In the genomic region with DNA sequence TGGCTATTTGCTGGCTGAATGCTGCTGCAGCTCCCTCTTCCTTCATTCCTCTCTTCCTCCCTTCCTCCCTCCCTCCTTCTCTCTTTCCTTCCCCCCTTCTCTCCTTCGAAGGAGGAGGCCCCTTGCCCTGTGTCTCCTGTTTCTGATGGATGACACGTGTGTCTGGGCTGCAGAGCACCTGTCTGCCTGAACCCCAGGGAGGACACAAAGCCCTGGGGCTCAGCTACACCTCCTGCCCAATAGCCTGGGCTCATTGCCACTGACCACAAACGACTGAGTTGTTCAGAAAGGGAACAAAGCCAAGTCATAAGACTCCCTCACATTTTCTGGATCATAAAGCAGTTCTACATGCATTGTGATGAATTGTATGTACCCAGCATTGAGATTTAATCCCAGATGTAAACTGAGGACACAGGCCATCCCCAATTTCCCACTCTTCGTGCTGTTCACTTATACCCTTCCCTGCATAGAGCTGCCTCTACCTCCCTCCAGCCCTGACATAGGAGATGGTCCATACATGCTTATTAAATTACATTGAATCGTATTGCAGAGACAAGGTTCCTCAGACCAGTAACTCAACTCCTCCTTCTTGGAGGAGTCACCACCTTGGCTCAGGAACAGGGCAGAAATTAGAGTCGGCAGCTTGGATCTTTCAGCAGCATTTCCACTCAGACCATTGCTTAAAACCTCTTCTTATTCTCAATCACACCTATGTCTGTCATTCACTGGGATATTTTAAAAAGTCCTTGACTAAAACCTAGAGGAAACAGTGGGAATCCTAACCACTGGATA, we compare ENCODE assay signal across 12 cellular contexts. TPM values are rescaled to one million over a fixed set of nuclear protein-coding genes. Genes with fewer than 3 reads are reported as not detected.
DNase-seq lines count a peak whose midpoint lies in the region; ATAC-seq and TF ChIP-seq lines count a peak whose summit lies in the region.
"Had no signal": no experiment of that assay in that cellular context is flagged by ENCODE, and none has a peak within 500 bp of the region (broad histone marks: within the 10 kb centered on the region; RNA-seq: fewer than 3 reads in every experiment).

No MANE protein-coding gene starts in this region.

- no peak overlapping the region for H3K4me3 Mint-ChIP-seq in MCF 10A (ENCODE audit: unreplicated experiment)
- no peak overlapping the region for H3K4me3 Mint-ChIP-seq in naive thymus-derived CD4-positive, alpha-beta T cell

- H3K4me1 ChIP-seq in naive thymus-derived CD4-positive, alpha-beta T cell (ENCODE audit: control insufficient read depth in 2 of 2, insufficient read depth in 2 of 2, low read length in 2 of 2): no peaks in the 10 kb centered on the region

- H3K27ac ChIP-seq in naive thymus-derived CD4-positive, alpha-beta T cell (ENCODE audit: low read depth, low read length): no peak overlapping the region
- H3K27ac ChIP-seq: esophagus squamous epithelium, neutrophil had no signal

- POLR2A ChIA-PET in MCF 10A (lab: Yijun Ruan, JAX): interaction anchor here (0.6 to 1.4 kb wide), 5 partner anchors 14 to 1444 kb away, joined by 3 to 4 read pairs (median 3); no protein-coding TSS in a partner anchor
- POLR2A ChIA-PET in naive thymus-derived CD4-positive, alpha-beta T cell (lab: Charles Lee): no interaction called here

- H3K9me3 Mint-ChIP-seq in MCF 10A (ENCODE audit: unreplicated experiment): no peaks in the 10 kb centered on the region
- H3K9me3 Mint-ChIP-seq in naive thymus-derived CD4-positive, alpha-beta T cell: peaks cover 0 to 1% (median 0%) of the 10 kb centered on the region in 11 donors

- peaks cover 37% of the 10 kb centered on the region for H3K27me3 Mint-ChIP-seq in MCF 10A (ENCODE audit: insufficient read depth, unreplicated experiment)
- H3K27me3 Mint-ChIP-seq in naive thymus-derived CD4-positive, alpha-beta T cell: peaks cover 2 to 27% (median 11%) of the 10 kb centered on the region in 5 donors

- H3K27ac Mint-ChIP-seq in MCF 10A (ENCODE audit: low read depth, unreplicated experiment): no peak overlapping the region
- no peak overlapping the region for H3K27ac Mint-ChIP-seq in naive thymus-derived CD4-positive, alpha-beta T cell

- H3K4me3 ChIP-seq in MG63: no peak overlapping the region
- H3K4me3 ChIP-seq in naive thymus-derived CD4-positive, alpha-beta T cell (ENCODE audit: low read length): no peak overlapping the region
- H3K4me3 ChIP-seq: esophagus squamous epithelium had no signal

- CTCF ChIA-PET in MCF 10A (lab: Yijun Ruan, JAX): interaction anchor here (0.6 to 1.3 kb wide), 4 partner anchors 19 to 1064 kb away, joined by 3 to 4 read pairs (median 4); no protein-coding TSS in a partner anchor
- CTCF ChIA-PET in naive thymus-derived CD4-positive, alpha-beta T cell (lab: Charles Lee): no interaction called here

- H3K4me1 Mint-ChIP-seq in MCF 10A (ENCODE audit: insufficient read depth, unreplicated experiment): peaks cover 14% of the 10 kb centered on the region
- H3K4me1 Mint-ChIP-seq in naive thymus-derived CD4-positive, alpha-beta T cell: peaks cover 0 to 2% (median 0%) of the 10 kb centered on the region in 7 donors

- no peak for TF ChIP-seq CTCF in MCF 10A (IDR thresholded peaks at IDR 0.05; ENCODE audit: unreplicated experiment)

- peak; percentile 87 for DNase-seq in DMS79 (lab: John Stamatoyannopoulos, UW)
- peak; percentile 69 for DNase-seq in MG63
- peak; percentile 89 for DNase-seq in MCF 10A (ENCODE audit: unreplicated experiment)
- peak; percentile 69 for DNase-seq in kidney tubule cell (ENCODE audit: low spot score)
- DNase-seq in activated CD8-positive, alpha-beta memory T cell treated with anti-CD3 and anti-CD28 coated beads, Interleukin-2, amount 50 U/mL, for 48 hours: no peak
- DNase-seq in naive thymus-derived CD4-positive, alpha-beta T cell: no peak
- DNase-seq in NCI-H748 (lab: John Stamatoyannopoulos, UW; ENCODE audit: unreplicated experiment): no peak
- DNase-seq in stimulated activated CD4-positive, alpha-beta T cell treated with anti-CD3 and anti-CD28 coated beads, Interleukin-12 subunit alpha, Interleukin-12 subunit beta, amount 100 ng/mL, for 4 hours: no peak
- DNase-seq: esophagus squamous epithelium, NCI-H187 treated with DMSO at 0.1 percent for 48 hours, T1000 had no signal

- no peaks in the 10 kb centered on the region for H3K36me3 Mint-ChIP-seq in MCF 10A (ENCODE audit: insufficient read depth, unreplicated experiment)
- peaks cover 0 to 3% (median 0%) of the 10 kb centered on the region in 5 donors for H3K36me3 Mint-ChIP-seq in naive thymus-derived CD4-positive, alpha-beta T cell

- BruUV-seq in MCF 10A (replicated peaks; lab: Mats Ljungman, UMichigan): no TSS peak

- H3K27me3 ChIP-seq in MG63: no peaks in the 10 kb centered on the region
- H3K27me3 ChIP-seq in naive thymus-derived CD4-positive, alpha-beta T cell (ENCODE audit: control insufficient read depth in 2 of 2, insufficient read depth in 2 of 2, low read length in 2 of 2): peaks cover 0 to 7% of the 10 kb centered on the region in 2 donors
- H3K27me3 ChIP-seq: esophagus squamous epithelium, neutrophil had no signal

- no peaks in the 10 kb centered on the region for H3K36me3 ChIP-seq in MG63
- no peaks in the 10 kb centered on the region for H3K36me3 ChIP-seq in naive thymus-derived CD4-positive, alpha-beta T cell (ENCODE audit: control insufficient read depth in 2 of 3, insufficient read depth in 3 of 3, low read length in 3 of 3)
- H3K36me3 ChIP-seq: esophagus squamous epithelium, neutrophil had no signal

- no peaks in the 10 kb centered on the region for H3K9me3 ChIP-seq in MG63
- no peaks in the 10 kb centered on the region for H3K9me3 ChIP-seq in naive thymus-derived CD4-positive, alpha-beta T cell (ENCODE audit: control insufficient read depth in 2 of 3, low read length in 3 of 3)
- H3K9me3 ChIP-seq: esophagus squamous epithelium, neutrophil had no signal

- intact Hi-C loops in MCF 10A (cut with micrococcal nuclease): no loop called here
- intact Hi-C loops in naive thymus-derived CD4-positive, alpha-beta T cell (cut with micrococcal nuclease): no loop called here

- no peak for ATAC-seq in naive thymus-derived CD4-positive, alpha-beta T cell

RNA-seq across cellular contexts. Expression of gene CSRP3, which starts 1.2 kb away (rescaled TPM):
- total RNA-seq in MG63 (2014; rRNA removed; shearing (Covaris generic); ENCODE audit: low replicate concordance): not detected in 2 replicates
- total RNA-seq in MCF 10A (2022): not detected in 2 replicates
- not detected for total RNA-seq in naive thymus-derived CD4-positive, alpha-beta T cell
- polyA plus RNA-seq in naive thymus-derived CD4-positive, alpha-beta T cell: not detected
- total RNA-seq: esophagus squamous epithelium had no signal

RNA-seq across cellular contexts. Expression of gene E2F8, which starts 40.1 kb away (rescaled TPM):
- total RNA-seq in MG63 (2014; rRNA removed; shearing (Covaris generic); ENCODE audit: low replicate concordance): 1.9 TPM in 2 replicates
- total RNA-seq in MCF 10A (2022): 0.88 and 1.2 TPM in 2 replicates
- total RNA-seq in naive thymus-derived CD4-positive, alpha-beta T cell: 10 to 100 TPM in 1 of 5 experiments, under 1 TPM in 1, not detected in 3; 0.17 to 25.4 TPM
- polyA plus RNA-seq in naive thymus-derived CD4-positive, alpha-beta T cell: not detected

Comparison
In these comparisons a context has a peak if more than half of its experiments do, and no peak if none do; other contexts are left out.
1. DNase-seq: peak in DMS79 (single experiment), MG63 (single experiment), MCF 10A (single experiment) and kidney tubule cell (single experiment); none in activated CD8-positive, alpha-beta memory T cell treated with anti-CD3 and anti-CD28 coated beads, Interleukin-2, amount 50 U/mL, for 48 hours (single experiment), naive thymus-derived CD4-positive, alpha-beta T cell (0 of 9), NCI-H748 (single experiment) and stimulated activated CD4-positive, alpha-beta T cell treated with anti-CD3 and anti-CD28 coated beads, Interleukin-12 subunit alpha, Interleukin-12 subunit beta, amount 100 ng/mL, for 4 hours (single experiment).